Comparison of ENCODE assay signal across 8 cellular contexts in the genomic region with DNA sequence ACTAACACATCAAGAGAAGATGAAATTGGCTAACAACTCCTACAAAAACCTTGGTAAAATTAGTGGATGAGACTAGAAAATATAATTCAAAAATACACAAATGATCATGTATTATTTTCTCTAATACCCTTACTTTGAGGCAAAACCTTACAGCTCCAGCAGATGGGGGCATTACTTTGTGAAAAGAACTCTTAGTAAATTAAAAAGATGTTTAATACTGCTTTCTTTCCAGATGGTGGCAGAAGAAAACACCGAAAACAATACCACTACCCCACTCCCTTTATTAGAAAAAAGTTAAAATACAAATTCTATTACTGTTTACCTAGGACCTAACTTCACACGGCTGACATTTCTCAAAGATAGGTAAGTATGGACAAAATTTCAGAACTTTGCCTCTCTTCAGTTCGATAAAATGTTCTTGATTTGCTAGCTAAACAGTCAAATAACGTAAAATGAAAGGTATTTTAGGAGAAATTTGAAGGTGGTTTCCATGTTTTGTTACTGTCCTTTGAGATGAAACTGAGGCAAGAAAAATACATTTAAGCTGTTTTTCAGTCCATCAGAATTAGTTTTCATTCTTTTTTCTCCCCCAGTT. TPM values are rescaled to one million over a fixed set of nuclear protein-coding genes. Genes with fewer than 3 reads are reported as not detected.
DNase-seq lines count a peak whose midpoint lies in the region; ATAC-seq and TF ChIP-seq lines count a peak whose summit lies in the region.

No MANE protein-coding gene starts in this region.

- H3K4me3 ChIP-seq in heart left ventricle (no peak overlapping the region), esophagus squamous epithelium (no peak overlapping the region), trophoblast cell (ENCODE audit: low read depth, low read length) (no peak overlapping the region)

- DNase-seq in heart left ventricle (no peak), cardiac septum (ENCODE audit: low spot score) (no peak), HuH-7.5 (ENCODE audit: low spot score) (peak; percentile 5), T follicular helper cell (ENCODE audit: low read depth) (peak; percentile 12), esophagus squamous epithelium (lab: John Stamatoyannopoulos, UW) (no peak), trophoblast cell (peak; percentile 3 to 55)
- no peak for DNase-seq in activated effector memory CD4-positive, alpha-beta T cell treated with anti-CD3 and anti-CD28 coated beads, Interleukin-2, amount 50 U/mL, for 16 hours

- H3K36me3 ChIP-seq in heart left ventricle (no peaks in the 10 kb centered on the region), esophagus squamous epithelium (peaks cover 0 to 4% (median 2%) of the 10 kb centered on the region in 3 donors), trophoblast cell (ENCODE audit: control insufficient read depth in 1 of 2, insufficient read depth in 2 of 2, low read length in 2 of 2) (no peaks in the 10 kb centered on the region)

- no peak overlapping the region for H3K4ac ChIP-seq in trophoblast cell (ENCODE audit: low read depth, low read length)

- H2BK12ac ChIP-seq in trophoblast cell (ENCODE audit: low read length): no peak overlapping the region

- ATAC-seq in heart left ventricle (peak in 1 of 4 donors; percentile 76), GM21529 (IDR thresholded peaks at IDR 0.05; ENCODE audit: unreplicated experiment) (peak; percentile 89)

- no peaks in the 10 kb centered on the region for H3K79me2 ChIP-seq in trophoblast cell (ENCODE audit: control insufficient read depth, insufficient read depth, low read length, poor library complexity)

- H2BK5ac ChIP-seq in trophoblast cell (ENCODE audit: low read depth, low read length, poor library complexity): no peak overlapping the region

- WGBS in heart left ventricle, 4 donors: 54 to 61% (median 55%) methylated on average over 4 of the region's 4 CpGs
- WGBS in esophagus squamous epithelium, 2 donors: 49 to 58% methylated on average over 4 of the region's 4 CpGs
- WGBS in trophoblast cell (ENCODE audit: extremely low coverage, insufficient coverage, insufficient read length): no CpG with 5 or more reads among the region's 4 CpGs

- H3K9me3 ChIP-seq in heart left ventricle: peaks cover 0 to 1% (median 0%) of the 10 kb centered on the region in 12 donors
- H3K9me3 ChIP-seq in esophagus squamous epithelium: no peaks in the 10 kb centered on the region
- H3K9me3 ChIP-seq in trophoblast cell (ENCODE audit: insufficient read depth, low read depth, low read length): no peaks in the 10 kb centered on the region

- no peak overlapping the region for H4K8ac ChIP-seq in trophoblast cell (ENCODE audit: low read depth, low read length)

- TF ChIP-seq POLR2A in heart left ventricle (IDR thresholded peaks at IDR 0.05) (no peak), esophagus squamous epithelium (IDR thresholded peaks at IDR 0.05) (no peak)

- H3K79me1 ChIP-seq in trophoblast cell (ENCODE audit: low read length): no peaks in the 10 kb centered on the region

- no peak overlapping the region for H2AK5ac ChIP-seq in trophoblast cell (ENCODE audit: low read length)

- intact Hi-C loops in heart left ventricle (cut with DNase I) (loop anchor here in 6 of 10 donors (2.0 to 10.0 kb wide), 6 partner anchors 515 to 1002 kb away; no protein-coding TSS in a partner anchor), cardiac septum (cut with DNase I) (loop anchor here (5.0 kb wide), 1 partner anchor 517 kb away; no protein-coding TSS in a partner anchor), esophagus squamous epithelium (cut with DNase I) (no loop called here)

- no peak overlapping the region for H3K4me2 ChIP-seq in trophoblast cell (ENCODE audit: low read length)

- H3K27ac ChIP-seq in heart left ventricle (no peak overlapping the region), esophagus squamous epithelium (no peak overlapping the region), trophoblast cell (ENCODE audit: low read depth, low read length) (no peak overlapping the region)

- H2BK120ac ChIP-seq in trophoblast cell (ENCODE audit: insufficient read depth, low read length, poor library complexity): no peak overlapping the region

- H3K9ac ChIP-seq in trophoblast cell (ENCODE audit: low read length): no peak overlapping the region

- H3K27me3 ChIP-seq in heart left ventricle: no peaks in the 10 kb centered on the region
- no peaks in the 10 kb centered on the region for H3K27me3 ChIP-seq in esophagus squamous epithelium
- no peaks in the 10 kb centered on the region for H3K27me3 ChIP-seq in trophoblast cell (ENCODE audit: insufficient read depth, low read length)

- peak; percentile 27 to 81 (median 66) for TF ChIP-seq CTCF in heart left ventricle (IDR thresholded peaks at IDR 0.05)
- peak; percentile 36 to 63 (median 40) for TF ChIP-seq CTCF in esophagus squamous epithelium (IDR thresholded peaks at IDR 0.05)

- H3K23ac ChIP-seq in trophoblast cell (ENCODE audit: low read length): no peak overlapping the region

- no peak overlapping the region for H2AFZ ChIP-seq in trophoblast cell (ENCODE audit: insufficient read depth, low read length, poor library complexity)

- no peak overlapping the region for H3K18ac ChIP-seq in trophoblast cell (ENCODE audit: low read length)

- H3K14ac ChIP-seq in trophoblast cell (ENCODE audit: low read length): no peak overlapping the region

- H4K12ac ChIP-seq in trophoblast cell (ENCODE audit: low read depth, low read length): no peak overlapping the region

- peaks cover 0 to 3% (median 0%) of the 10 kb centered on the region in 12 donors for H3K4me1 ChIP-seq in heart left ventricle
- no peaks in the 10 kb centered on the region for H3K4me1 ChIP-seq in esophagus squamous epithelium
- H3K4me1 ChIP-seq in trophoblast cell (ENCODE audit: control insufficient read depth in 1 of 2, insufficient read depth in 2 of 2, low read length in 2 of 2): no peaks in the 10 kb centered on the region

- H4K91ac ChIP-seq in trophoblast cell (ENCODE audit: low read depth, low read length): no peak overlapping the region

RNA-seq across cellular contexts. Expression of a gene that starts 30.6 kb away (rescaled TPM):
- total RNA-seq in heart left ventricle: 10 to 100 TPM; 33.4 to 64.7 (median 44.1) TPM
- 10 to 100 TPM in 1 of 2 donors, 1 to 10 TPM in 1; 7.5 to 29.5 TPM for polyA plus RNA-seq in heart left ventricle
- total RNA-seq in cardiac septum: 35.1 TPM
- 10 to 100 TPM; 33.1 to 52.0 (median 40.0) TPM for total RNA-seq in esophagus squamous epithelium
- polyA plus RNA-seq in trophoblast cell (2013): 41.7 and 45.6 TPM in 2 replicates

RNA-seq across cellular contexts. Expression of a gene that starts 31.0 kb away (rescaled TPM):
- 10 to 100 TPM; 12.3 to 44.4 (median 28.2) TPM for total RNA-seq in heart left ventricle
- 1 to 10 TPM; 6.8 to 9.9 TPM for polyA plus RNA-seq in heart left ventricle
- total RNA-seq in cardiac septum: 32.4 TPM
- 10 to 100 TPM; 11.8 to 23.8 (median 14.0) TPM for total RNA-seq in esophagus squamous epithelium
- 15.2 and 16.2 TPM in 2 replicates for polyA plus RNA-seq in trophoblast cell (2013)

Comparison
In these comparisons a context has a peak if more than half of its experiments do, and no peak if none do; other contexts are left out.
1. DNase-seq: peak in HuH-7.5 (single experiment), T follicular helper cell (single experiment) and trophoblast cell (2 of 2); none in heart left ventricle (0 of 5), cardiac septum (single experiment), esophagus squamous epithelium (single experiment) and activated effector memory CD4-positive, alpha-beta T cell treated with anti-CD3 and anti-CD28 coated beads, Interleukin-2, amount 50 U/mL, for 16 hours (single experiment).